1 cellular context compared by ENCODE assay signal in the genomic region with DNA sequence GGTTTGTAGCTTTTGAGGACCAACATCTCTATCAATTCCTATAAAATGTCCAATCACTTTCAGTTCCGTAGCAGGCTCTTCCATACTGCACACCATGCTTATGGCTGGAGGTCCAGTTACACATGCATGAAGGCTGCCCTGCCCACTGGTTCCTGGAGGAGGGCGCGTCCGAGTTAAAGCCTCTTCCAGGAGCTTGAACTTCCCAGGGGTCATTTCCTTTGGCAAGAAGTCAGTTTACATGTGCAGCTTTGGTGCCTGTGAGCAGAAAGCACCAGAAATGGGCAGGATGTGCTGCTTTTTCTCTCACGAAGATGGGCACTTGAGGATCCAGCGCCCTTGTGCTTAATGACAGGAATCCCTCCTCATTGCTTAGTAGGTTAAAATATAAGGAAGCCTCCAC.
TF ChIP-seq lines count a peak whose summit lies in the region.

No MANE protein-coding gene starts in this region.

TF ChIP-seq in WTC11, 78 proteins besides CTCF, POLR2A, EP300 and RAD21 (continued from another document):
- TF ChIP-seq ZNF532 (CRISPR knock-in tag; IDR thresholded peaks at IDR 0.05; ENCODE audit: borderline replicate concordance) (no peak), ZSCAN18 (CRISPR knock-in tag; IDR thresholded peaks at IDR 0.05) (no peak), ZNF671 (CRISPR knock-in tag; IDR thresholded peaks at IDR 0.05) (peak; percentile 4; the same call in 1 of the 2 replicates), NFE2L1 (CRISPR knock-in tag; IDR thresholded peaks at IDR 0.05) (no peak), AR (CRISPR knock-in tag; IDR thresholded peaks at IDR 0.05) (peak; percentile 71), PRRX2 (CRISPR knock-in tag; IDR thresholded peaks at IDR 0.05) (no peak), ZNF232 (CRISPR knock-in tag; IDR thresholded peaks at IDR 0.05) (no peak), IRF1 (CRISPR knock-in tag; IDR thresholded peaks at IDR 0.05) (no peak), ATF2 (CRISPR knock-in tag; IDR thresholded peaks at IDR 0.05; ENCODE audit: borderline replicate concordance, low read depth) (no peak), JAZF1 (CRISPR knock-in tag; IDR thresholded peaks at IDR 0.05) (no peak), ZNF219 (CRISPR knock-in tag; IDR thresholded peaks at IDR 0.05; ENCODE audit: borderline replicate concordance) (no peak), EMX1 (CRISPR knock-in tag; IDR thresholded peaks at IDR 0.05) (peak; percentile 70), TEAD1 (CRISPR knock-in tag; IDR thresholded peaks at IDR 0.05) (no peak), E2F5 (CRISPR knock-in tag; IDR thresholded peaks at IDR 0.05) (no peak), TCF7 (CRISPR knock-in tag; IDR thresholded peaks at IDR 0.05; ENCODE audit: low read depth) (no peak), SOX15 (CRISPR knock-in tag; IDR thresholded peaks at IDR 0.05) (no peak)
- TF ChIP-seq, protein P1, sequence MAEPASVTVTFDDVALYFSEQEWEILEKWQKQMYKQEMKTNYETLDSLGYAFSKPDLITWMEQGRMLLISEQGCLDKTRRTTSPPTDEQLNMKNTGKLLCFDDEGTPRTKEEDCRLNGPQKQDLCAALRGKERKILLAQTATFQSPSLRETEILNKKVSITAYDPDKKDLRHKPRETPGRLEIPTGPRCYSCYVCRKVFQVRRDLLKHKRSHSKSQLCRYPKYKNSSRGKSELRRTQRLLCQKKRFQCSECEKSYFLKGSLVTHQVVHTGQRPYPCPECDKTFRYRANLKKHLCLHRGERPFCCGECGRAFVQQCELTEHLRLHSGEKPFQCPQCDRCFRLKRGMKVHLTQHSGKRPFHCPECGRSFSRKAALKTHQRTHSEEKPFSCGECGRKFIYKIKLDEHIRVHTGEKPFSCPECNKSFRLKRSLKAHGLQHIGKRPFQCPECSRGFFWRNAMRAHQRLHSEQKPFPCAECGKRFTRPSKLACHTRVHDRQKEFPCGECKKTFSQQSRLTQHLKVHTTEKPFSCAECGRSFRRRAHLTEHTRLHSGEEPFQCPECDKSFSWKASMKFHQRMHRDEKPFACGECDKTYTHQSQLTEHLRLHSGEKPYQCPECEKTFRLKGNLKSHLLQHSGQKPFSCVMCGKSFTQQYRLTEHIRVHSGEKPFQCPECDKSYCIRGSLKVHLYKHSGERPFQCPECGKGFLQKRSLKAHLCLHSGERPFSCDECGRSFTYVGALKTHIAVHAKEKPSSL (CRISPR knock-in tag; conservative IDR thresholded peaks at IDR 0.05), result no peak
- TF ChIP-seq, protein P2, sequence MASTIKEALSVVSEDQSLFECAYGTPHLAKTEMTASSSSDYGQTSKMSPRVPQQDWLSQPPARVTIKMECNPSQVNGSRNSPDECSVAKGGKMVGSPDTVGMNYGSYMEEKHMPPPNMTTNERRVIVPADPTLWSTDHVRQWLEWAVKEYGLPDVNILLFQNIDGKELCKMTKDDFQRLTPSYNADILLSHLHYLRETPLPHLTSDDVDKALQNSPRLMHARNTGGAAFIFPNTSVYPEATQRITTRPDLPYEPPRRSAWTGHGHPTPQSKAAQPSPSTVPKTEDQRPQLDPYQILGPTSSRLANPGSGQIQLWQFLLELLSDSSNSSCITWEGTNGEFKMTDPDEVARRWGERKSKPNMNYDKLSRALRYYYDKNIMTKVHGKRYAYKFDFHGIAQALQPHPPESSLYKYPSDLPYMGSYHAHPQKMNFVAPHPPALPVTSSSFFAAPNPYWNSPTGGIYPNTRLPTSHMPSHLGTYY (CRISPR knock-in tag; IDR thresholded peaks at IDR 0.05), result no peak
- TF ChIP-seq, protein P3, sequence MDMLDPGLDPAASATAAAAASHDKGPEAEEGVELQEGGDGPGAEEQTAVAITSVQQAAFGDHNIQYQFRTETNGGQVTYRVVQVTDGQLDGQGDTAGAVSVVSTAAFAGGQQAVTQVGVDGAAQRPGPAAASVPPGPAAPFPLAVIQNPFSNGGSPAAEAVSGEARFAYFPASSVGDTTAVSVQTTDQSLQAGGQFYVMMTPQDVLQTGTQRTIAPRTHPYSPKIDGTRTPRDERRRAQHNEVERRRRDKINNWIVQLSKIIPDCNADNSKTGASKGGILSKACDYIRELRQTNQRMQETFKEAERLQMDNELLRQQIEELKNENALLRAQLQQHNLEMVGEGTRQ (CRISPR knock-in tag; IDR thresholded peaks at IDR 0.05), result no peak
